ENCODE assay signal across 1 cellular context in the genomic region with DNA sequence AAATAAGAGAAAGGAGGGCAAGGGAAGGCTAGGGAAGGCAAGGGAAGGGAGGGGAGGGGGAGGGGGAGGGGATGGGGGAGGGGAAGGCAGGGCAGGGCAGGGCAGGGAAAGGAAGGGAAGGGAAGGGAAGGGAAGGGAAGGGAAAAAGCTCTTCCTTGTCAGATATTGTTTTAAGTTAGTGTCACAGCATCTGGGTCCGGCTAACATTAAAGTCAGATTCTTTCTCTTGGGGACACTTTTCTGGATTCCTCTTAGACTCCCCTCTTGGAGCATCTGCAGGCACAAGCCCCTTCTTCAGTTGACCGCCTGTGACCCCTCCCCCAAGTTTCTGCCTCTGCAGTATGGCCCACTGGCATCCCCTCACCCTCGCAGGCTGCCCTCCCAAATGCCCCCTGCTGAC.
TF ChIP-seq lines count a peak whose summit lies in the region.

No MANE protein-coding gene starts in this region.

TF ChIP-seq in HepG2, 621 proteins besides CTCF, POLR2A, EP300 and RAD21:
- TF ChIP-seq KDM2A (CRISPR knock-in tag; IDR thresholded peaks at IDR 0.05; ENCODE audit: borderline replicate concordance, low read depth) (no peak), HNRNPK (IDR thresholded peaks at IDR 0.05; ENCODE audit: low read depth, low read length, poor library complexity, severe bottlenecking) (peak; percentile 94), PCBP1 (IDR thresholded peaks at IDR 0.05; ENCODE audit: borderline replicate concordance, low read depth, low read length) (0 out of 2 replicates have a peak, but pooled peaks have one; percentile 74)
TF ChIP-seq in HepG2: peak in this region for 2.
